8 cellular contexts compared by ENCODE assay signal in genomic region chr9:757246-757881, GRCh38.
DNase-seq lines count a peak whose midpoint lies in the region; ATAC-seq and TF ChIP-seq lines count a peak whose summit lies in the region.

No MANE protein-coding gene starts in this region.

- peak; percentile 68 for ATAC-seq in aorta (ENCODE audit: low FRiP score)
- ATAC-seq in GM19035 (IDR thresholded peaks at IDR 0.05; ENCODE audit: unreplicated experiment), result no peak
- no peak for ATAC-seq in GM21786 (IDR thresholded peaks at IDR 0.05; ENCODE audit: unreplicated experiment)

- intact Hi-C loops in MCF 10A (cut with micrococcal nuclease) (loop anchor here (1.0 to 2.0 kb wide), 2 partner anchors 144 to 371 kb away; no protein-coding TSS in a partner anchor), aorta (cut with DNase I) (no loop called here)

- H3K9me3 ChIP-seq in aorta (ENCODE audit: control insufficient read depth, low read length), result no peaks in the 10 kb centered on the region

- no TSS peak for BruUV-seq in MCF 10A (replicated peaks; lab: Mats Ljungman, UMichigan)

- no peak overlapping the region for H3K27ac Mint-ChIP-seq in MCF 10A (ENCODE audit: low read depth, unreplicated experiment)

- CTCF ChIA-PET in MCF 10A (lab: Yijun Ruan, JAX), result interaction anchor here (0.6 to 1.3 kb wide), 8 partner anchors 7 to 632 kb away, joined by 3 to 6 read pairs (median 4); no protein-coding TSS in a partner anchor

- peak; percentile 50 for TF ChIP-seq CTCF in MCF 10A (IDR thresholded peaks at IDR 0.05; ENCODE audit: unreplicated experiment)

- no peaks in the 10 kb centered on the region for H3K27me3 Mint-ChIP-seq in MCF 10A (ENCODE audit: insufficient read depth, unreplicated experiment)

- DNase-seq in NCI-H748 (lab: John Stamatoyannopoulos, UW; ENCODE audit: unreplicated experiment) (peak; percentile 60), NCI-H748 treated with DMSO at 0.1 percent for 48 hours (lab: John Stamatoyannopoulos, UW) (no peak), NCI-H1694 treated with DMSO at 0.1 percent for 48 hours (lab: John Stamatoyannopoulos, UW) (peak; percentile 64), MCF 10A (ENCODE audit: unreplicated experiment) (peak; percentile 74), left kidney (ENCODE audit: low read depth, low spot score) (peak; percentile 76), aorta (no peak)

- H3K36me3 ChIP-seq in aorta (ENCODE audit: control insufficient read depth in 1 of 2, insufficient read depth in 2 of 2, low read length in 1 of 2), result no peaks in the 10 kb centered on the region

- peaks cover 21% of the 10 kb centered on the region for H3K36me3 Mint-ChIP-seq in MCF 10A (ENCODE audit: insufficient read depth, unreplicated experiment)

- H3K4me3 ChIP-seq in aorta (ENCODE audit: low read length in 2 of 2), result no peak overlapping the region

- no peaks in the 10 kb centered on the region for H3K9me3 Mint-ChIP-seq in MCF 10A (ENCODE audit: unreplicated experiment)

- H3K27ac ChIP-seq in aorta (ENCODE audit: low read depth in 1 of 2, low read length in 2 of 2), result no peak overlapping the region

- POLR2A ChIA-PET in MCF 10A (lab: Yijun Ruan, JAX), result interaction anchor here (0.5 to 1.0 kb wide), 5 partner anchors 11 to 316 kb away, joined by 3 to 5 read pairs (median 4); no protein-coding TSS in a partner anchor

- peaks cover 7% of the 10 kb centered on the region for H3K4me1 Mint-ChIP-seq in MCF 10A (ENCODE audit: insufficient read depth, unreplicated experiment)

- H3K4me1 ChIP-seq in aorta (ENCODE audit: control insufficient read depth in 1 of 2, insufficient read depth in 2 of 2, low read length in 2 of 2), result peaks cover 0 to 2% of the 10 kb centered on the region in 2 donors

- WGBS in aorta, 2 donors, result 73% methylated on average over 13 of the region's 13 CpGs

- no peak overlapping the region for H3K4me3 Mint-ChIP-seq in MCF 10A (ENCODE audit: unreplicated experiment)

- no peaks in the 10 kb centered on the region for H3K27me3 ChIP-seq in aorta (ENCODE audit: control insufficient read depth in 1 of 2, insufficient read depth in 2 of 2, low read length in 1 of 2)

Comparison
In these comparisons a context has a peak if more than half of its experiments do, and no peak if none do; other contexts are left out.
1. DNase-seq: peak in NCI-H748 (single experiment), NCI-H1694 treated with DMSO at 0.1 percent for 48 hours (single experiment), MCF 10A (single experiment) and left kidney (single experiment); none in NCI-H748 treated with DMSO at 0.1 percent for 48 hours (single experiment) and aorta (0 of 2).